Comparison of ENCODE assay signal across 8 cellular contexts in the genomic region with DNA sequence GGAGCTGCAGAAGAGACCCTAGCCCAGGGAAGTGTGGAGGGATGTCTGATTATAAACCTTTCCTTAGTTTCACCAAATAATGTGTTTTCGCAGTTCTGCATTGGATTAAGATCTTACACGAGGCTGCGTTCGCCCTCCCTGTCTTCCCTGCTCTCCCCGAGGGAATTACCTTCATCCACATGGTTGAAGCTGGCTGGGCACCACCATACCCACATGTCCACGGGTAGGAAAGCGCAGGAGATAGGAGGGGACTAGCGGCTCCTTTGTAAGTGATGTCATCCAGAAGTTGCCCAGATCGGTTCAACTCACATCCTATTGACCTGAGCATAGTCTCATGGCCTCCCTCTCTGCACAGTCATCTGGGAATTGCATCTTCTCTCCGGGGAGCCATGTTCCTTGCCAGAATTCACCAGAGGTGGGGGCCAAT. TPM values are rescaled to one million over a fixed set of nuclear protein-coding genes. Genes with fewer than 3 reads are reported as not detected.
DNase-seq lines count a peak whose midpoint lies in the region; ATAC-seq and TF ChIP-seq lines count a peak whose summit lies in the region.

No MANE protein-coding gene starts in this region.

- H3K4me3 Mint-ChIP-seq in T-helper 1 cell treated with Interleukin-12 subunit alpha and Interleukin-12 subunit beta and Interleukin-4 antibody, amounts not matched to agents 30 μg/mL and 1 μg/mL, for 36 hours, result peak overlapping the region; percentile 93
- peak overlapping the region; percentile 98 for H3K4me3 Mint-ChIP-seq in endothelial cell (ENCODE audit: unreplicated experiment)

- DNase-seq in DMS53 (lab: John Stamatoyannopoulos, UW) (peak; percentile 72), DMS53 treated with DMSO at 0.1 percent for 48 hours (lab: John Stamatoyannopoulos, UW; ENCODE audit: unreplicated experiment) (no peak), endothelial cell (ENCODE audit: low spot score) (peak; percentile 17), myocyte (ENCODE audit: low read depth) (peak; percentile 55)
- DNase-seq in stimulated activated CD4-positive, alpha-beta T cell treated with anti-CD3 and anti-CD28 coated beads, Interleukin-4, amount 100 ng/mL, for 4 hours, result no peak

- peaks cover 33% of the 10 kb centered on the region for H3K4me1 Mint-ChIP-seq in T-helper 1 cell treated with Interleukin-12 subunit alpha and Interleukin-12 subunit beta and Interleukin-4 antibody, amounts not matched to agents 30 μg/mL and 1 μg/mL, for 36 hours (ENCODE audit: low read depth)
- peaks cover 36% of the 10 kb centered on the region for H3K4me1 Mint-ChIP-seq in endothelial cell (ENCODE audit: unreplicated experiment)

- ATAC-seq in GM19035 (IDR thresholded peaks at IDR 0.05; ENCODE audit: unreplicated experiment), result no peak

- H3K27me3 Mint-ChIP-seq in T-helper 1 cell treated with Interleukin-12 subunit alpha and Interleukin-12 subunit beta and Interleukin-4 antibody, amounts not matched to agents 30 μg/mL and 1 μg/mL, for 36 hours (ENCODE audit: low read depth), result peaks cover 3% of the 10 kb centered on the region
- H3K27me3 Mint-ChIP-seq in endothelial cell (ENCODE audit: unreplicated experiment), result peaks cover 4% of the 10 kb centered on the region

- H3K9me3 Mint-ChIP-seq in T-helper 1 cell treated with Interleukin-12 subunit alpha and Interleukin-12 subunit beta and Interleukin-4 antibody, amounts not matched to agents 30 μg/mL and 1 μg/mL, for 36 hours, result no peaks in the 10 kb centered on the region
- no peaks in the 10 kb centered on the region for H3K9me3 Mint-ChIP-seq in endothelial cell (ENCODE audit: unreplicated experiment)

- H3K27ac Mint-ChIP-seq in T-helper 1 cell treated with Interleukin-12 subunit alpha and Interleukin-12 subunit beta and Interleukin-4 antibody, amounts not matched to agents 30 μg/mL and 1 μg/mL, for 36 hours, result peak overlapping the region; percentile 58
- H3K27ac Mint-ChIP-seq in endothelial cell (ENCODE audit: unreplicated experiment), result peak overlapping the region; percentile 62

- peaks cover 10% of the 10 kb centered on the region for H3K36me3 Mint-ChIP-seq in T-helper 1 cell treated with Interleukin-12 subunit alpha and Interleukin-12 subunit beta and Interleukin-4 antibody, amounts not matched to agents 30 μg/mL and 1 μg/mL, for 36 hours (ENCODE audit: low read depth)
- peaks cover 16% of the 10 kb centered on the region for H3K36me3 Mint-ChIP-seq in endothelial cell (ENCODE audit: low read depth, unreplicated experiment)

- TF ChIP-seq RAD21 in Ishikawa (IDR thresholded peaks at IDR 0.05; ENCODE audit: low read depth), result no peak

- TF ChIP-seq CTCF in endothelial cell (IDR thresholded peaks at IDR 0.05; ENCODE audit: unreplicated experiment), result no peak

- no peak for TF ChIP-seq EP300 in Ishikawa (IDR thresholded peaks at IDR 0.05; ENCODE audit: borderline replicate concordance)

TF ChIP-seq in Ishikawa, 13 proteins besides CTCF, POLR2A, EP300 and RAD21:
- no peak for TF ChIP-seq FOXM1 (IDR thresholded peaks at IDR 0.05; ENCODE audit: borderline replicate concordance, low read depth)
- TF ChIP-seq, protein P1, sequence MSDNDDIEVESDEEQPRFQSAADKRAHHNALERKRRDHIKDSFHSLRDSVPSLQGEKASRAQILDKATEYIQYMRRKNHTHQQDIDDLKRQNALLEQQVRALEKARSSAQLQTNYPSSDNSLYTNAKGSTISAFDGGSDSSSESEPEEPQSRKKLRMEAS (IDR thresholded peaks at IDR 0.05), result peak; percentile 44; the same call in 1 of the 2 replicates

RNA-seq across cellular contexts. Expression of gene TTL, which starts 1.1 kb away (rescaled TPM):
- total RNA-seq in endothelial cell (ENCODE audit: unreplicated experiment), result 89.9 TPM
- 49.0 and 79.6 TPM in 2 replicates for total RNA-seq in myocyte
- 34.1 TPM for polyA plus RNA-seq in myocyte (2012)

RNA-seq across cellular contexts. Expression of gene RGPD8, which starts 49.6 kb away (rescaled TPM):
- total RNA-seq in endothelial cell (ENCODE audit: unreplicated experiment) (11.8 TPM), myocyte (6.7 and 8.1 TPM in 2 replicates)
- polyA plus RNA-seq in myocyte (2012), result 1.4 TPM

RNA-seq across cellular contexts. Expression of gene POLR1B, which starts 59.2 kb away (rescaled TPM):
- total RNA-seq in endothelial cell (ENCODE audit: unreplicated experiment) (22.1 TPM), myocyte (11.8 and 14.0 TPM in 2 replicates)
- 6.0 TPM for polyA plus RNA-seq in myocyte (2012)

Comparison
In these comparisons a context has a peak if more than half of its experiments do, and no peak if none do; other contexts are left out.
1. DNase-seq: peak in DMS53 (single experiment), endothelial cell (single experiment) and myocyte (single experiment); none in DMS53 treated with DMSO at 0.1 percent for 48 hours (single experiment) and stimulated activated CD4-positive, alpha-beta T cell treated with anti-CD3 and anti-CD28 coated beads, Interleukin-4, amount 100 ng/mL, for 4 hours (0 of 2).